16 cellular contexts compared by ENCODE assay signal in the genomic region with DNA sequence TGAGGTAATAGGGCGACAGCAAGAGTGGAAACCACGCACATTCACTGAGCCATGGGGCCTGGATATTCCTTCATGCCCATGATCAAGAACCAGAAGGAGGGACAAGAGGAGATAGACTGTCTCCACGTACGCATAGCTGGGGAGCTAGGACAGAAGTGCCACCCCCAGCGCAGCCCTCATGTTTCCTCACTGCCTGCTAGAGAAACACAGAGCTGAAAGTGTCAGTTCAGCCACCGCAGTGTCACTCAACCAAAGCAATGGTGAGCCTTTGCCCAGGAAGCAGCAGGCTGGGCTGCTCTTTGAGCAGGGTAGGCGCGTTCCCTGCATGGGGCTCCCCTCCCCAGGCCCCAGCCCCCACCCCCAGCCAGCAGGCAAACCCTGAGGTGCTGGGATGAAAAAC.
DNase-seq lines count a peak whose midpoint lies in the region; ATAC-seq and TF ChIP-seq lines count a peak whose summit lies in the region.
"Had no signal": no experiment of that assay in that cellular context is flagged by ENCODE, and none has a peak within 500 bp of the region (broad histone marks: within the 10 kb centered on the region; RNA-seq: fewer than 3 reads in every experiment).

No MANE protein-coding gene starts in this region.

- intact Hi-C loops in colonic mucosa (cut with DNase I) = no loop called here

- no peaks in the 10 kb centered on the region for H3K4me1 Mint-ChIP-seq in chondrocyte (ENCODE audit: low read depth)
- H3K4me1 Mint-ChIP-seq: CD14-positive monocyte had no signal

- TF ChIP-seq CTCF in chondrocyte (IDR thresholded peaks at IDR 0.05) = no peak
- no peak for TF ChIP-seq CTCF in omental fat pad (IDR thresholded peaks at IDR 0.05)
- no peak for TF ChIP-seq CTCF in colonic mucosa (IDR thresholded peaks at IDR 0.05)

- H3K36me3 Mint-ChIP-seq in chondrocyte (ENCODE audit: low read depth) = peaks cover 5% of the 10 kb centered on the region
- H3K36me3 Mint-ChIP-seq: CD14-positive monocyte; CD8-positive, alpha-beta T cell had no signal

- H3K4me3 Mint-ChIP-seq in chondrocyte (ENCODE audit: unreplicated experiment) = no peak overlapping the region
- H3K4me3 Mint-ChIP-seq: CD14-positive monocyte; CD8-positive, alpha-beta T cell; HFFc6 had no signal

- no peak overlapping the region for H3K4me3 ChIP-seq in colonic mucosa

- H3K9me3 Mint-ChIP-seq in chondrocyte (ENCODE audit: low read depth) = peaks cover 14% of the 10 kb centered on the region
- H3K9me3 Mint-ChIP-seq: CD8-positive, alpha-beta T cell; HFFc6 had no signal

- no peaks in the 10 kb centered on the region for H3K36me3 ChIP-seq in colonic mucosa

- no peak overlapping the region for H3K9ac ChIP-seq in colonic mucosa (ENCODE audit: low read depth in 2 of 2, low read length in 2 of 2)

- no peaks in the 10 kb centered on the region for H3K27me3 ChIP-seq in colonic mucosa

- peaks cover 18% of the 10 kb centered on the region for H3K27me3 Mint-ChIP-seq in chondrocyte (ENCODE audit: low read depth)

- peak; percentile 47 for DNase-seq in activated effector memory CD4-positive, alpha-beta T cell treated with anti-CD3 and anti-CD28 coated beads, Interleukin-2, amount 50 U/mL, for 16 hours
- DNase-seq in activated effector memory CD4-positive, alpha-beta T cell treated with Interleukin-2 at 50 U/mL for 16 hours = no peak
- DNase-seq in chondrocyte (ENCODE audit: low spot score) (peak; percentile 53), omental fat pad (ENCODE audit: low spot score) (peak; percentile 22), colonic mucosa (no peak)
- DNase-seq in stimulated activated CD8-positive, alpha-beta memory T cell treated with anti-CD3 and anti-CD28 coated beads, Interleukin-4, amount 100 ng/mL, for 48 hours = no peak
- DNase-seq: CD8-positive, alpha-beta T cell; COR-L47; DND-41; GDM1; HCEC 1CT; HFFc6 had no signal

- no peaks in the 10 kb centered on the region for H3K4me1 ChIP-seq in colonic mucosa

- ATAC-seq in omental fat pad (ENCODE audit: low FRiP score) = no peak
- no peak for ATAC-seq in GM21619 (IDR thresholded peaks at IDR 0.05; ENCODE audit: unreplicated experiment)
- ATAC-seq: CD8-positive, alpha-beta T cell had no signal

- H3K9me3 ChIP-seq in colonic mucosa = no peaks in the 10 kb centered on the region

- no peak overlapping the region for H3K27ac Mint-ChIP-seq in chondrocyte (ENCODE audit: unreplicated experiment)
- H3K27ac Mint-ChIP-seq: CD14-positive monocyte; CD8-positive, alpha-beta T cell; HFFc6 had no signal

- no peak overlapping the region for H3K27ac ChIP-seq in colonic mucosa
- H3K27ac ChIP-seq: 22Rv1, HL-60 had no signal

Comparison
In these comparisons a context has a peak if more than half of its experiments do, and no peak if none do; other contexts are left out.
1. DNase-seq: peak in activated effector memory CD4-positive, alpha-beta T cell treated with anti-CD3 and anti-CD28 coated beads, Interleukin-2, amount 50 U/mL, for 16 hours (single experiment), chondrocyte (single experiment) and omental fat pad (single experiment); none in activated effector memory CD4-positive, alpha-beta T cell treated with Interleukin-2 at 50 U/mL for 16 hours (single experiment), colonic mucosa (single experiment) and stimulated activated CD8-positive, alpha-beta memory T cell treated with anti-CD3 and anti-CD28 coated beads, Interleukin-4, amount 100 ng/mL, for 48 hours (single experiment).